ENCODE assay signal across 8 cellular contexts in genomic region chr20:3753098-3753497, GRCh38. TPM values are rescaled to one million over a fixed set of nuclear protein-coding genes. Genes with fewer than 3 reads are reported as not detected.
DNase-seq lines count a peak whose midpoint lies in the region; ATAC-seq and TF ChIP-seq lines count a peak whose summit lies in the region.

No MANE protein-coding gene starts in this region.

- peaks cover 6% of the 10 kb centered on the region for H3K4me1 Mint-ChIP-seq in activated T-helper 2 cell treated with anti-CD3 and anti-CD28 coated beads, Interferon-gamma antibody, Interleukin-2, Interleukin-4, amounts not matched to agents 10 μg/mL and 5 μg/mL and 100 μg/mL, durations not matched to agents 14 hours and 24 hours and 36 hours (ENCODE audit: low read depth)

- peak; percentile 41 for ATAC-seq in foreskin keratinocyte
- ATAC-seq in HG03039 (IDR thresholded peaks at IDR 0.05; ENCODE audit: unreplicated experiment) = no peak
- ATAC-seq in GM18498 (IDR thresholded peaks at IDR 0.05; ENCODE audit: unreplicated experiment) = no peak

- no peaks in the 10 kb centered on the region for H3K27me3 Mint-ChIP-seq in activated T-helper 2 cell treated with anti-CD3 and anti-CD28 coated beads, Interferon-gamma antibody, Interleukin-2, Interleukin-4, amounts not matched to agents 10 μg/mL and 5 μg/mL and 100 μg/mL, durations not matched to agents 14 hours and 24 hours and 36 hours (ENCODE audit: low read depth)

- H3K27ac ChIP-seq in foreskin keratinocyte (no peak overlapping the region), ovary (no peak overlapping the region)

- H3K4me1 ChIP-seq in foreskin keratinocyte = peaks cover 4% of the 10 kb centered on the region
- no peaks in the 10 kb centered on the region for H3K4me1 ChIP-seq in ovary (ENCODE audit: insufficient read depth)

- TF ChIP-seq POLR2A in ovary (IDR thresholded peaks at IDR 0.05) = peak; percentile 13

- DNase-seq in Caki2 (ENCODE audit: low read depth) (peak; percentile 38), HK-2 (ENCODE audit: unreplicated experiment) (peak; percentile 46), OCI-M2 (lab: John Stamatoyannopoulos, UW; ENCODE audit: unreplicated experiment) (peak; percentile 41), foreskin keratinocyte (peak in 1 of 2 donors; percentile 45), ovary (peak; percentile 53 to 78 (median 68))
- peak; percentile 51 for DNase-seq in activated T-helper 2 cell treated with anti-CD3 and anti-CD28 coated beads, Interferon-gamma antibody, Interleukin-2, Interleukin-4, amounts not matched to agents 10 μg/mL and 5 μg/mL and 100 μg/mL, durations not matched to agents 14 hours and 24 hours and 36 hours (ENCODE audit: low spot score)

- H3K4me3 ChIP-seq in ovary = no peak overlapping the region

- no peak for TF ChIP-seq EP300 in ovary (IDR thresholded peaks at IDR 0.05)

- TF ChIP-seq CTCF in foreskin keratinocyte (conservative IDR thresholded peaks at IDR 0.05) (peak; percentile 81), ovary (IDR thresholded peaks at IDR 0.05) (peak; percentile 51 to 66 (median 53))

- H3K36me3 ChIP-seq in ovary = no peaks in the 10 kb centered on the region

- WGBS in ovary, 3 donors = 38 to 42% (median 41%) methylated on average over 4 of the region's 4 CpGs

- peaks cover 32% of the 10 kb centered on the region for H3K27me3 ChIP-seq in foreskin keratinocyte
- no peaks in the 10 kb centered on the region for H3K27me3 ChIP-seq in ovary

- intact Hi-C loops in activated T-helper 2 cell treated with anti-CD3 and anti-CD28 coated beads, Interferon-gamma antibody, Interleukin-2, Interleukin-4, amounts not matched to agents 10 μg/mL and 5 μg/mL and 100 μg/mL, durations not matched to agents 14 hours and 24 hours and 36 hours (cut with micrococcal nuclease) = loop anchor here (1.0 to 2.0 kb wide), 2 partner anchors 14 to 102 kb away; partner anchors contain the start of gene ADISSP
- intact Hi-C loops in ovary (cut with DNase I) = no loop called here

- H3K27ac Mint-ChIP-seq in activated T-helper 2 cell treated with anti-CD3 and anti-CD28 coated beads, Interferon-gamma antibody, Interleukin-2, Interleukin-4, amounts not matched to agents 10 μg/mL and 5 μg/mL and 100 μg/mL, durations not matched to agents 14 hours and 24 hours and 36 hours = no peak overlapping the region

- H3K4me3 Mint-ChIP-seq in activated T-helper 2 cell treated with anti-CD3 and anti-CD28 coated beads, Interferon-gamma antibody, Interleukin-2, Interleukin-4, amounts not matched to agents 10 μg/mL and 5 μg/mL and 100 μg/mL, durations not matched to agents 14 hours and 24 hours and 36 hours (ENCODE audit: low read depth) = no peak overlapping the region

- no peaks in the 10 kb centered on the region for H3K9me3 ChIP-seq in ovary

- H3K9me3 Mint-ChIP-seq in activated T-helper 2 cell treated with anti-CD3 and anti-CD28 coated beads, Interferon-gamma antibody, Interleukin-2, Interleukin-4, amounts not matched to agents 10 μg/mL and 5 μg/mL and 100 μg/mL, durations not matched to agents 14 hours and 24 hours and 36 hours = no peaks in the 10 kb centered on the region

- in situ Hi-C loops in Caki2 (cut with HindIII; ENCODE audit: low pct_unique_long_range_greater_than_20kb, low sequenced_read_pairs) = no loop called here

- peaks cover 10% of the 10 kb centered on the region for H3K36me3 Mint-ChIP-seq in activated T-helper 2 cell treated with anti-CD3 and anti-CD28 coated beads, Interferon-gamma antibody, Interleukin-2, Interleukin-4, amounts not matched to agents 10 μg/mL and 5 μg/mL and 100 μg/mL, durations not matched to agents 14 hours and 24 hours and 36 hours (ENCODE audit: low read depth)

RNA-seq across cellular contexts. Expression of gene ADISSP, which starts 14.5 kb away (rescaled TPM):
- total RNA-seq in Caki2 (2014; rRNA removed; shearing (Covaris generic); ENCODE audit: low replicate concordance) = 70.6 and 73.8 TPM in 2 replicates
- total RNA-seq in activated T-helper 2 cell treated with anti-CD3 and anti-CD28 coated beads, Interferon-gamma antibody, Interleukin-2, Interleukin-4, amounts not matched to agents 10 μg/mL and 5 μg/mL and 100 μg/mL, durations not matched to agents 14 hours and 24 hours and 36 hours = 55.8 and 56.3 TPM in 2 replicates
- total RNA-seq in foreskin keratinocyte (77.4 and 81.3 TPM in 2 replicates), ovary (100 to 1,000 TPM in 1 of 7 donors, 10 to 100 TPM in 6; 24.6 to 124 (median 69.1) TPM)
- polyA plus RNA-seq in foreskin keratinocyte (93.0 and 100 TPM in 2 replicates), ovary (100 to 1,000 TPM in 1 of 2 donors, 10 to 100 TPM in 1; 11.5 to 103 TPM)

RNA-seq across cellular contexts. Expression of gene HSPA12B, which starts 20.6 kb away (rescaled TPM):
- total RNA-seq in Caki2 (2014; rRNA removed; shearing (Covaris generic); ENCODE audit: low replicate concordance) = not detected in 2 replicates
- 0.05 TPM in 1 of 2 replicates, not detected in the other for total RNA-seq in activated T-helper 2 cell treated with anti-CD3 and anti-CD28 coated beads, Interferon-gamma antibody, Interleukin-2, Interleukin-4, amounts not matched to agents 10 μg/mL and 5 μg/mL and 100 μg/mL, durations not matched to agents 14 hours and 24 hours and 36 hours
- total RNA-seq in foreskin keratinocyte = 0.04 and 0.10 TPM in 2 replicates
- 0.02 TPM in 2 replicates for polyA plus RNA-seq in foreskin keratinocyte
- 10 to 100 TPM in 3 of 7 donors, 1 to 10 TPM in 4; 5.9 to 22.8 (median 7.4) TPM for total RNA-seq in ovary
- 10 to 100 TPM in 1 of 2 donors, 1 to 10 TPM in 1; 4.6 to 14.3 TPM for polyA plus RNA-seq in ovary

RNA-seq across cellular contexts. Expression of gene SPEF1, which starts 28.1 kb away (rescaled TPM):
- total RNA-seq in Caki2 (2014; rRNA removed; shearing (Covaris generic); ENCODE audit: low replicate concordance) = 0.54 and 3.5 TPM in 2 replicates
- total RNA-seq in activated T-helper 2 cell treated with anti-CD3 and anti-CD28 coated beads, Interferon-gamma antibody, Interleukin-2, Interleukin-4, amounts not matched to agents 10 μg/mL and 5 μg/mL and 100 μg/mL, durations not matched to agents 14 hours and 24 hours and 36 hours = not detected in 2 replicates
- total RNA-seq in foreskin keratinocyte (0.14 and 0.17 TPM in 2 replicates), ovary (10 to 100 TPM in 1 of 7 donors, 1 to 10 TPM in 2, under 1 TPM in 2, not detected in 2; 0.43 to 27.9 (median 1.4) TPM)
- polyA plus RNA-seq in foreskin keratinocyte (0.14 and 0.16 TPM in 2 replicates), ovary (under 1 TPM in 1 of 2 donors, not detected in 1; 0.54 TPM)

RNA-seq across cellular contexts. Expression of gene CENPB, which starts 33.4 kb away (rescaled TPM):
- 101 and 105 TPM in 2 replicates for total RNA-seq in Caki2 (2014; rRNA removed; shearing (Covaris generic); ENCODE audit: low replicate concordance)
- total RNA-seq in activated T-helper 2 cell treated with anti-CD3 and anti-CD28 coated beads, Interferon-gamma antibody, Interleukin-2, Interleukin-4, amounts not matched to agents 10 μg/mL and 5 μg/mL and 100 μg/mL, durations not matched to agents 14 hours and 24 hours and 36 hours = 66.1 and 68.9 TPM in 2 replicates
- total RNA-seq in foreskin keratinocyte (79.5 and 79.9 TPM in 2 replicates), ovary (100 to 1,000 TPM in 2 of 7 donors, 10 to 100 TPM in 5; 43.8 to 119 (median 97.8) TPM)
- polyA plus RNA-seq in foreskin keratinocyte (67.2 and 68.9 TPM in 2 replicates), ovary (10 to 100 TPM; 15.4 to 67.1 TPM)

RNA-seq across cellular contexts. Expression of gene SIGLEC1, which starts 40.7 kb away (rescaled TPM):
- not detected in 2 replicates for total RNA-seq in Caki2 (2014; rRNA removed; shearing (Covaris generic); ENCODE audit: low replicate concordance)
- total RNA-seq in activated T-helper 2 cell treated with anti-CD3 and anti-CD28 coated beads, Interferon-gamma antibody, Interleukin-2, Interleukin-4, amounts not matched to agents 10 μg/mL and 5 μg/mL and 100 μg/mL, durations not matched to agents 14 hours and 24 hours and 36 hours = not detected in 2 replicates
- not detected in 2 replicates for total RNA-seq in foreskin keratinocyte
- not detected in 2 replicates for polyA plus RNA-seq in foreskin keratinocyte
- total RNA-seq in ovary = 1 to 10 TPM in 5 of 7 donors, under 1 TPM in 2; 0.48 to 9.1 (median 1.7) TPM
- 10 to 100 TPM in 1 of 2 donors, 1 to 10 TPM in 1; 3.3 to 11.5 TPM for polyA plus RNA-seq in ovary
